ENCODE assay signal across 9 cellular contexts in genomic region chr3:188037116-188037718, GRCh38.
DNase-seq lines count a peak whose midpoint lies in the region; TF ChIP-seq lines count a peak whose summit lies in the region.
"Had no signal": no experiment of that assay in that cellular context is flagged by ENCODE, and none has a peak within 500 bp of the region (broad histone marks: within the 10 kb centered on the region; RNA-seq: fewer than 3 reads in every experiment).

No MANE protein-coding gene starts in this region.

- no peaks in the 10 kb centered on the region for H3K4me1 ChIP-seq in uterus

- H3K36me3 ChIP-seq in uterus, result no peaks in the 10 kb centered on the region

- DNase-seq in SIG-M5 treated with dmso at 0.1 percent for 504 hours (lab: John Stamatoyannopoulos, UW; ENCODE audit: unreplicated experiment), result peak; percentile 59
- DNase-seq in SIG-M5 (lab: John Stamatoyannopoulos, UW), result no peak
- DNase-seq in astrocyte of the spinal cord (ENCODE audit: low read depth, low spot score), result peak; percentile 50
- peak; percentile 38 for DNase-seq in kidney glomerular epithelial cell (lab: John Stamatoyannopoulos, UW)
- peak in 1 of 2 donors; percentile 71 for DNase-seq in uterus
- DNase-seq in superior temporal gyrus (ENCODE audit: extremely low spot score), result no peak
- DNase-seq in RWPE1 (ENCODE audit: low spot score), result no peak
- no peak for DNase-seq in stimulated activated naive CD4-positive, alpha-beta T cell (lab: John Stamatoyannopoulos, UW)
- DNase-seq: CD8-positive, alpha-beta memory T cell had no signal

- peak; percentile 43 for TF ChIP-seq CTCF in astrocyte of the spinal cord (IDR thresholded peaks at IDR 0.05; ENCODE audit: low read depth, low read length)
- peak; percentile 32 to 69 (median 58) for TF ChIP-seq CTCF in uterus (IDR thresholded peaks at IDR 0.05)
- no peak; the same call in 1 of the 2 replicates for TF ChIP-seq CTCF in RWPE1 (conservative IDR thresholded peaks at IDR 0.05; ENCODE audit: low read depth)

- no peaks in the 10 kb centered on the region for H3K9me3 ChIP-seq in uterus

- in situ Hi-C loops in astrocyte of the spinal cord (cut with HindIII; ENCODE audit: low sequenced_read_pairs), result no loop called here

- intact Hi-C loops in uterus (cut with DNase I; ENCODE audit: low total_unique reads), result no loop called here

- no peaks in the 10 kb centered on the region for H3K27me3 ChIP-seq in uterus

- H3K27ac ChIP-seq in uterus (peak overlapping the region; percentile 17 to 46), RWPE1 (no peak overlapping the region)

- TF ChIP-seq POLR2A in uterus (IDR thresholded peaks at IDR 0.05), result no peak

- H3K4me3 ChIP-seq in astrocyte of the spinal cord (ENCODE audit: low read depth, low read length) (no peak overlapping the region), uterus (no peak overlapping the region)

- POLR2A ChIA-PET in RWPE1 (lab: Yijun Ruan, JAX; ENCODE audit: low non-redundant PET), result no interaction called here

- CTCF ChIA-PET in RWPE1 (lab: Yijun Ruan, JAX), result interaction anchor here (0.8 kb wide), 1 partner anchor 297 kb away, joined by 4 read pairs; no protein-coding TSS in a partner anchor

Comparison
In these comparisons a context has a peak if more than half of its experiments do, and no peak if none do; other contexts are left out.
1. DNase-seq: peak in SIG-M5 treated with dmso at 0.1 percent for 504 hours (single experiment), astrocyte of the spinal cord (single experiment) and kidney glomerular epithelial cell (single experiment); none in SIG-M5 (single experiment), superior temporal gyrus (single experiment), RWPE1 (single experiment) and stimulated activated naive CD4-positive, alpha-beta T cell (0 of 6).